In the genomic region with DNA sequence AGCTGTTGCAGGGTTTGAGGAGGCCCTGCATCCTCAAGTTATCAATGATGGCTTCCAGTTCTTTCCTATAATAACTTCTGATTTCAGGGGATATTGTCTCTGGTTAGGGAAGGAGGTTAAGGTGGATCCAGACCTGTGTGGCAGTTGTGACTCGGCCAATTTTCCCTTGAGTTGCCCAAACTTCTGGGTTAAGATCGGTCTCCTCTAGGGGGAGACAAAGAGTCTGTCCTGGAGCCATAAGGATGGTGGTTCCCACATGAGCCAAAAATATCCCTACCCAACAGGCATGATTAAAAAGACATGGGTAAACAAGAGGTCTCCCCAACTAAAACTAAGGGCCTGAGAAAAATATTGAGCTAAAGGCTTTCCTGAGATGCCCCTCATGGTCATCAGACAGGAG, we compare ENCODE assay signal across 15 cellular contexts.
DNase-seq lines count a peak whose midpoint lies in the region; ATAC-seq, FAIRE-seq and TF ChIP-seq lines count a peak whose summit lies in the region.
"Had no signal": no experiment of that assay in that cellular context is flagged by ENCODE, and none has a peak within 500 bp of the region (broad histone marks: within the 10 kb centered on the region; RNA-seq: fewer than 3 reads in every experiment).

No MANE protein-coding gene starts in this region.

- no peaks in the 10 kb centered on the region for H4K20me1 ChIP-seq in Loucy (ENCODE audit: insufficient read depth, low read length, poor library complexity, severe bottlenecking)
- H4K20me1 ChIP-seq in H1 (replicated peaks in 1 of 2; ENCODE audit: control insufficient read depth in 1 of 2, insufficient read depth in 2 of 2, low read length in 2 of 2) = no peaks in the 10 kb centered on the region

- H2BK12ac ChIP-seq in H1 (ENCODE audit: low read depth, low read length) = no peak overlapping the region

- ATAC-seq in HG02884 (IDR thresholded peaks at IDR 0.05; ENCODE audit: unreplicated experiment) = no peak
- ATAC-seq: body of pancreas; effector memory CD8-positive, alpha-beta T cell; WTC11 had no signal

- peak; percentile 11 for DNase-seq in stimulated activated CD4-positive, alpha-beta T cell treated with anti-CD3 and anti-CD28 coated beads, Interleukin-15, amount 100 ng/mL, for 24 hours
- DNase-seq in stimulated activated CD4-positive, alpha-beta T cell treated with anti-CD3 and anti-CD28 coated beads, Interleukin-4, amount 100 ng/mL, for 1 hour = no peak
- DNase-seq in H1 (ENCODE audit: low read depth in 1 of 2, low spot score in 2 of 2) (no peak), vagina (ENCODE audit: extremely low spot score in 2 of 2) (no peak), iPS-NIHi11 (ENCODE audit: low spot score) (no peak)
- DNase-seq in activated CD4-positive, alpha-beta T cell treated with anti-CD3 and anti-CD28 coated beads for 1 hour = no peak
- DNase-seq: activated CD8-positive, alpha-beta memory T cell treated with anti-CD3 and anti-CD28 coated beads, Interleukin-2, amount 50 U/mL, for 4 hours; activated naive CD4-positive, alpha-beta T cell treated with Interleukin-2 at 50 U/mL for 16 hours; body of pancreas; DMS79; effector memory CD8-positive, alpha-beta T cell; midbrain had no signal

- TF ChIP-seq POLR2A in H1 (IDR thresholded peaks at IDR 0.05; ENCODE audit: control extremely low read depth in 1 of 2, low read depth in 2 of 2, low read length in 2 of 2) = no peak
- no peak for TF ChIP-seq POLR2A in vagina (IDR thresholded peaks at IDR 0.05)

- H3K79me2 ChIP-seq in Loucy (ENCODE audit: insufficient read depth, low read length) (no peaks in the 10 kb centered on the region), H1 (ENCODE audit: control insufficient read depth in 1 of 2, insufficient read depth in 2 of 2, low read length in 2 of 2) (no peaks in the 10 kb centered on the region)

- H3K56ac ChIP-seq in H1 (replicated peaks; ENCODE audit: insufficient read length, low read depth, low read length) = no peak overlapping the region

- H3K9ac ChIP-seq in Loucy (ENCODE audit: low read depth, low read length, poor library complexity, severe bottlenecking) = no peak overlapping the region
- H3K9ac ChIP-seq in H1 (replicated peaks in 1 of 4; ENCODE audit: extremely low read depth in 1 of 4, low read depth in 3 of 4, low read length in 3 of 4) = no peak overlapping the region

- TF ChIP-seq CTCF in Loucy (conservative IDR thresholded peaks at IDR 0.05; ENCODE audit: low read length) = peak; percentile 44; the same call in 1 of the 2 replicates
- TF ChIP-seq CTCF in H1 (IDR thresholded peaks at IDR 0.05; ENCODE audit: control extremely low read depth in 1 of 3, insufficient read depth in 1 of 3, low read depth in 1 of 3, low read length in 3 of 3) = peak in 2 of 3 experiments; percentile 9 to 39; a peak in 2 of 4 replicates
- no peak for TF ChIP-seq CTCF in vagina (IDR thresholded peaks at IDR 0.05)

- no peaks in the 10 kb centered on the region for H3K23me2 ChIP-seq in H1 (ENCODE audit: low read depth, low read length)

- no peak for FAIRE-seq in H1 (lab: Jason Lieb, UNC)

- H2BK15ac ChIP-seq in H1 (ENCODE audit: low read length) = no peak overlapping the region

- H3K4me2 ChIP-seq in Loucy (ENCODE audit: low read depth, low read length, poor library complexity, severe bottlenecking) = no peak overlapping the region
- H3K4me2 ChIP-seq in H1 (ENCODE audit: insufficient read depth in 1 of 2, low read depth in 2 of 2, low read length in 2 of 2) = no peak overlapping the region

- H4K91ac ChIP-seq in H1 (replicated peaks; ENCODE audit: insufficient read length, low read length) = no peak overlapping the region

- TF ChIP-seq RAD21 in H1 (IDR thresholded peaks at IDR 0.05 in 1 of 2, conservative IDR thresholded peaks at IDR 0.05 in 1 of 2; ENCODE audit: low read depth in 2 of 2, low read length in 2 of 2) = peak; percentile 38 to 40

- no peak overlapping the region for H4K5ac ChIP-seq in H1 (ENCODE audit: insufficient read length, low read depth, low read length)

- no peak for TF ChIP-seq EP300 in H1 (IDR thresholded peaks at IDR 0.05; ENCODE audit: borderline replicate concordance in 1 of 2, low read depth in 2 of 2, low read length in 2 of 2)

- 85% methylated on average over 2 of the region's 2 CpGs; no CpG with 5 or more reads in 1 of the 2 experiments for WGBS in H1 (ENCODE audit: extremely low coverage in 1 of 2, insufficient coverage in 1 of 2, insufficient read length in 1 of 2, insufficient replicate concordance in 2 of 2, low coverage in 1 of 2, low lambda C conversion rate in 2 of 2, missing lambda C conversion rate in 1 of 2), 2 experiments

- H3K27me3 ChIP-seq in Loucy (ENCODE audit: insufficient read depth, low read length, poor library complexity, severe bottlenecking) (no peaks in the 10 kb centered on the region), H1 (replicated peaks in 1 of 4; ENCODE audit: control insufficient read depth in 3 of 4, extremely low read depth in 1 of 4, insufficient read depth in 3 of 4, low read length in 3 of 4) (no peaks in the 10 kb centered on the region), vagina (no peaks in the 10 kb centered on the region)
- H3K27me3 ChIP-seq: body of pancreas had no signal

- H2AFZ ChIP-seq in Loucy (ENCODE audit: low read length) (no peak overlapping the region), H1 (ENCODE audit: low read length) (no peak overlapping the region)

- no peak overlapping the region for H2AK5ac ChIP-seq in H1 (ENCODE audit: low read depth, low read length)

- H3F3A ChIP-seq in Loucy (ENCODE audit: low read depth) = no peaks in the 10 kb centered on the region

- H3K36me3 ChIP-seq in Loucy (ENCODE audit: insufficient read depth, low read length) = no peaks in the 10 kb centered on the region
- H3K36me3 ChIP-seq in H1 (ENCODE audit: control insufficient read depth in 2 of 4, insufficient read depth in 4 of 4, low read length in 3 of 4) = no peaks in the 10 kb centered on the region
- no peaks in the 10 kb centered on the region for H3K36me3 ChIP-seq in vagina

- POLR2A ChIA-PET in H1 (lab: Charles Lee; ENCODE audit: partially characterized antibody) = no interaction called here

- no peak overlapping the region for H2BK120ac ChIP-seq in H1 (replicated peaks; ENCODE audit: low read depth, low read length)

- H3K9me2 ChIP-seq in Loucy (replicated peaks; ENCODE audit: low read depth, low read length) = no peaks in the 10 kb centered on the region

- H2BK20ac ChIP-seq in H1 (ENCODE audit: low read length) = no peak overlapping the region

- no peak overlapping the region for H3K23ac ChIP-seq in H1 (ENCODE audit: insufficient read length)

- intact Hi-C loops in vagina (cut with DNase I) = no loop called here

- H3K4me3 ChIP-seq in Loucy (ENCODE audit: low read length, poor library complexity, severe bottlenecking) = no peak overlapping the region
- H3K4me3 ChIP-seq in H1 (ENCODE audit: extremely low read depth in 1 of 4, insufficient read depth in 2 of 4, low read depth in 3 of 4, low read length in 4 of 4) = no peak overlapping the region
- no peak overlapping the region for H3K4me3 ChIP-seq in vagina
- H3K4me3 ChIP-seq: body of pancreas had no signal

- CTCF ChIA-PET in H1 (lab: Charles Lee; ENCODE audit: partially characterized antibody) = interaction anchor here (0.6 to 1.9 kb wide), 10 partner anchors 8 to 1135 kb away, joined by 3 to 6 read pairs (median 3); no protein-coding TSS in a partner anchor

- H3K27ac ChIP-seq in H1 (ENCODE audit: low read depth, low read length) = no peak overlapping the region
- H3K27ac ChIP-seq in vagina = no peak overlapping the region
- H3K27ac ChIP-seq: body of pancreas had no signal

- H3K79me1 ChIP-seq in H1 (ENCODE audit: low read depth, low read length) = no peaks in the 10 kb centered on the region

- H3K9me3 ChIP-seq in Loucy (ENCODE audit: insufficient read depth, low read depth, low read length) = no peaks in the 10 kb centered on the region
- H3K9me3 ChIP-seq in H1 (ENCODE audit: insufficient read depth in 2 of 2, low read depth in 1 of 2, low read length in 1 of 2) = no peaks in the 10 kb centered on the region; a peak in 1 of 4 replicates
- no peaks in the 10 kb centered on the region for H3K9me3 ChIP-seq in vagina

- no peaks in the 10 kb centered on the region for H3K4me1 ChIP-seq in Loucy (ENCODE audit: insufficient read depth, low read length, poor library complexity, severe bottlenecking)
- H3K4me1 ChIP-seq in H1 (replicated peaks in 1 of 4; ENCODE audit: control insufficient read depth in 3 of 4, insufficient read depth in 4 of 4, low read length in 3 of 4) = peaks cover 0 to 2% (median 0%) of the 10 kb centered on the region in 4 experiments; a peak in 2 of 7 replicates
- no peaks in the 10 kb centered on the region for H3K4me1 ChIP-seq in vagina
- H3K4me1 ChIP-seq: body of pancreas had no signal

- no peak overlapping the region for H4K8ac ChIP-seq in H1 (ENCODE audit: extremely low read depth, insufficient read depth, low read length)

- no peak overlapping the region for H3K18ac ChIP-seq in H1 (ENCODE audit: extremely low read depth, low read length)

- H3K14ac ChIP-seq in H1 (ENCODE audit: insufficient read length) = no peak overlapping the region

- H2BK5ac ChIP-seq in H1 (ENCODE audit: low read depth, low read length) = no peak overlapping the region

- no peak overlapping the region for H3K4ac ChIP-seq in H1 (replicated peaks; ENCODE audit: insufficient read length, low read depth, low read length)

TF ChIP-seq in H1, 55 proteins besides CTCF, POLR2A, EP300 and RAD21 (continues in another document):
- no peak for TF ChIP-seq GTF2F1 (IDR thresholded peaks at IDR 0.05; ENCODE audit: borderline replicate concordance, low read depth, low read length)
- TF ChIP-seq, protein P1, sequence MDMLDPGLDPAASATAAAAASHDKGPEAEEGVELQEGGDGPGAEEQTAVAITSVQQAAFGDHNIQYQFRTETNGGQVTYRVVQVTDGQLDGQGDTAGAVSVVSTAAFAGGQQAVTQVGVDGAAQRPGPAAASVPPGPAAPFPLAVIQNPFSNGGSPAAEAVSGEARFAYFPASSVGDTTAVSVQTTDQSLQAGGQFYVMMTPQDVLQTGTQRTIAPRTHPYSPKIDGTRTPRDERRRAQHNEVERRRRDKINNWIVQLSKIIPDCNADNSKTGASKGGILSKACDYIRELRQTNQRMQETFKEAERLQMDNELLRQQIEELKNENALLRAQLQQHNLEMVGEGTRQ (IDR thresholded peaks at IDR 0.05; ENCODE audit: low read length) = no peak
- no peak for TF ChIP-seq SIX5 (IDR thresholded peaks at IDR 0.05; ENCODE audit: low read depth, low read length)
- no peak for TF ChIP-seq PHF8 (conservative IDR thresholded peaks at IDR 0.05; ENCODE audit: low read depth, low read length)
- TF ChIP-seq BACH1 (IDR thresholded peaks at IDR 0.05; ENCODE audit: low read length) = no peak
- TF ChIP-seq CHD2 (IDR thresholded peaks at IDR 0.05; ENCODE audit: low read length) = no peak
- no peak for TF ChIP-seq SP1 (IDR thresholded peaks at IDR 0.05; ENCODE audit: low read depth, low read length)
- no peak for TF ChIP-seq TBP (IDR thresholded peaks at IDR 0.05; ENCODE audit: low read depth, low read length)
- TF ChIP-seq YY1 (IDR thresholded peaks at IDR 0.05; ENCODE audit: low read depth, low read length) = no peak
- TF ChIP-seq KDM5A (IDR thresholded peaks at IDR 0.05; ENCODE audit: low read length) = no peak
- no peak for TF ChIP-seq CHD1 (IDR thresholded peaks at IDR 0.05; ENCODE audit: low read depth, low read length)
- no peak for TF ChIP-seq GABPA (IDR thresholded peaks at IDR 0.05; ENCODE audit: borderline replicate concordance, insufficient read depth, low read length)

Comparison
In these comparisons a context has a peak if more than half of its experiments do, and no peak if none do; other contexts are left out.
1. CTCF ChIP-seq: peak in Loucy (single experiment) and H1 (2 of 3); none in vagina (0 of 3).